Comparison of ENCODE assay signal across 16 cellular contexts in genomic region chr3:51559961-51560360, GRCh38. TPM values are rescaled to one million over a fixed set of nuclear protein-coding genes. Genes with fewer than 3 reads are reported as not detected.
A peak's percentile ranks its signal among the peaks of the same experiment; 100 is the strongest.
DNase-seq lines count a peak whose midpoint lies in the region; ATAC-seq and TF ChIP-seq lines count a peak whose summit lies in the region.
"Had no signal": no experiment of that assay in that cellular context is flagged by ENCODE, and none has a peak within 500 bp of the region (broad histone marks: within the 10 kb centered on the region; RNA-seq: fewer than 3 reads in every experiment).

No MANE protein-coding gene starts in this region.

- no peak overlapping the region for H3K23ac ChIP-seq in mesenchymal stem cell (ENCODE audit: low read length in 2 of 2)

- no peak for ATAC-seq in Right ventricle myocardium superior (ENCODE audit: poor library complexity)
- ATAC-seq: A549, K562 had no signal

- H3K9me3 Mint-ChIP-seq in chondrocyte (ENCODE audit: low read depth) = no peaks in the 10 kb centered on the region

- DNase-seq in left ventricle myocardium inferior (no peak), Right ventricle myocardium superior (no peak), chondrocyte (ENCODE audit: low spot score) (no peak), mesenchymal stem cell (no peak), nucleus accumbens (lab: John Stamatoyannopoulos, UW) (no peak), kidney tubule cell (ENCODE audit: low spot score) (no peak), Kasumi-1 (lab: John Stamatoyannopoulos, UW) (no peak), NCI-H2081 treated with DMSO at 0.1 percent for 48 hours (lab: John Stamatoyannopoulos, UW) (no peak)
- DNase-seq: NCI-H146, NCI-H2107, NCI-H774, SIG-M5 had no signal

- no peaks in the 10 kb centered on the region for H3K36me3 Mint-ChIP-seq in chondrocyte (ENCODE audit: low read depth)

- peaks cover 36% of the 10 kb centered on the region for H3K79me1 ChIP-seq in mesenchymal stem cell (replicated peaks; ENCODE audit: low read length, poor library complexity, severe bottlenecking)

- H4K91ac ChIP-seq in mesenchymal stem cell (ENCODE audit: low read length) = no peak overlapping the region

- H2BK5ac ChIP-seq in mesenchymal stem cell (ENCODE audit: low read depth, low read length, poor library complexity, severe bottlenecking) = no peak overlapping the region

- no peak overlapping the region for H2BK12ac ChIP-seq in mesenchymal stem cell (ENCODE audit: low read length in 2 of 2)

- no peaks in the 10 kb centered on the region for H3K27me3 Mint-ChIP-seq in chondrocyte (ENCODE audit: low read depth)

- no peaks in the 10 kb centered on the region for H3K9me3 ChIP-seq in left ventricle myocardium inferior (replicated peaks)
- no peaks in the 10 kb centered on the region for H3K9me3 ChIP-seq in mesenchymal stem cell (ENCODE audit: control insufficient read depth, low read length)
- H3K9me3 ChIP-seq: A549 had no signal

- H3K27ac ChIP-seq in left ventricle myocardium inferior (replicated peaks) = peak overlapping the region; percentile 27
- no peak overlapping the region for H3K27ac ChIP-seq in mesenchymal stem cell (ENCODE audit: low read length, poor library complexity, severe bottlenecking)
- H3K27ac ChIP-seq: A549, C4-2B, GM23248 had no signal

- H2BK15ac ChIP-seq in mesenchymal stem cell (ENCODE audit: low read depth, poor library complexity, severe bottlenecking) = no peak overlapping the region

- no peak for TF ChIP-seq CTCF in left ventricle myocardium inferior (IDR thresholded peaks at IDR 0.05; ENCODE audit: borderline replicate concordance)
- TF ChIP-seq CTCF in chondrocyte (IDR thresholded peaks at IDR 0.05) = no peak

- no peak overlapping the region for H2AK5ac ChIP-seq in mesenchymal stem cell (ENCODE audit: low read length, severe bottlenecking)

- H3K4me3 Mint-ChIP-seq in chondrocyte (ENCODE audit: unreplicated experiment) = no peak overlapping the region

- intact Hi-C loops in left ventricle myocardium inferior (cut with micrococcal nuclease) = no loop called here
- intact Hi-C loops in Right ventricle myocardium superior (cut with DNase I) = no loop called here

- H3K27ac Mint-ChIP-seq in chondrocyte (ENCODE audit: unreplicated experiment) = peak overlapping the region; percentile 32

- H3K4me3 ChIP-seq in left ventricle myocardium inferior = no peak overlapping the region
- no peak overlapping the region for H3K4me3 ChIP-seq in mesenchymal stem cell (ENCODE audit: insufficient read depth in 1 of 2, low read depth in 1 of 2, low read length in 2 of 2)
- H3K4me3 ChIP-seq: A549, GM23248, K562 had no signal

- H3K4me1 ChIP-seq in left ventricle myocardium inferior (peaks cover 14% of the 10 kb centered on the region), mesenchymal stem cell (ENCODE audit: control insufficient read depth, insufficient read depth, low read depth, low read length) (no peaks in the 10 kb centered on the region)
- H3K4me1 ChIP-seq: A549 had no signal

- peaks cover 5% of the 10 kb centered on the region for H3K36me3 ChIP-seq in left ventricle myocardium inferior
- peaks cover 6 to 14% of the 10 kb centered on the region in 2 experiments for H3K36me3 ChIP-seq in mesenchymal stem cell (ENCODE audit: control insufficient read depth in 1 of 2, insufficient read depth in 2 of 2, low read depth in 1 of 2, low read length in 2 of 2)

- H3K14ac ChIP-seq in mesenchymal stem cell (ENCODE audit: low read length in 2 of 2) = no peak overlapping the region

- H2BK120ac ChIP-seq in mesenchymal stem cell (ENCODE audit: low read depth, low read length) = no peak overlapping the region

- H3K4me2 ChIP-seq in mesenchymal stem cell (ENCODE audit: low read length, poor library complexity, severe bottlenecking) = no peak overlapping the region
- H3K4me2 ChIP-seq: A549 had no signal

- peak overlapping the region; percentile 9 for H3K9ac ChIP-seq in mesenchymal stem cell (ENCODE audit: low read length)
- H3K9ac ChIP-seq: GM23248 had no signal

- no peak overlapping the region for H3K4ac ChIP-seq in mesenchymal stem cell (ENCODE audit: low read depth in 1 of 2, low read length in 2 of 2)

- H3K4me1 Mint-ChIP-seq in chondrocyte (ENCODE audit: low read depth) = peaks cover 14% of the 10 kb centered on the region

- H2AFZ ChIP-seq in mesenchymal stem cell (ENCODE audit: low read depth, low read length) = no peak overlapping the region
- H2AFZ ChIP-seq: GM23248 had no signal

- no peak overlapping the region for H4K8ac ChIP-seq in mesenchymal stem cell (ENCODE audit: low read length)

- H3K27me3 ChIP-seq in left ventricle myocardium inferior (ENCODE audit: low read depth) = no peaks in the 10 kb centered on the region
- H3K27me3 ChIP-seq in mesenchymal stem cell (ENCODE audit: control insufficient read depth in 1 of 2, insufficient read depth in 1 of 2, low read length in 2 of 2) = no peaks in the 10 kb centered on the region

- peak overlapping the region in 1 of 2 experiments; percentile 34 for H3K18ac ChIP-seq in mesenchymal stem cell (ENCODE audit: low read depth in 1 of 2, low read length in 2 of 2)

RNA-seq across cellular contexts. Expression of gene RAD54L2, which starts 21.4 kb away (rescaled TPM):
- total RNA-seq in left ventricle myocardium inferior (9.8 TPM), Right ventricle myocardium superior (8.4 TPM), chondrocyte (19.3 to 26.9 TPM (median 20.4 TPM) in 3 replicates)
- polyA plus RNA-seq in mesenchymal stem cell (2013, experiment 1 of 2) = 6.0 TPM
- 5.5 TPM for polyA plus RNA-seq in mesenchymal stem cell (2013, experiment 2 of 2)
